ENCODE assay signal across 21 cellular contexts in the genomic region with DNA sequence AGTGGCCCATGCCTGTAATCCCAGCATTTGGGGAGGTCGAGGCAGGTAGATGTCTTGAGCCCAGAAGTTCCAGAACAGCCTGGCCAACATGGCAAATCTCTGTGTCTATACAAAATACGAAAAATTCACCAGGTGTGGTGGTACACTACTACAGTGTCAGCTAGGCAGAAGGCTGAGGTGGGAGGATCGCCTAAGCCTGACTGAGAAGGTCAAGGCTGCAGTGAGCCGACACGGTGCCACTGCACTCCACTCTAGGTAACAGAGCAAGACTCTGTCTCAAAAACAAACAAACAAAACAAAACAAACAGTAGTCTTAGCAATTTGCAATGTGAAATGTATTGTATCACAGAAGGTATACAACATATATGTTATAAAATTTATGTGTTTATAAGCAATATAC.
"Had no signal": no experiment of that assay in that cellular context is flagged by ENCODE, and none has a peak within 500 bp of the region (broad histone marks: within the 10 kb centered on the region; RNA-seq: fewer than 3 reads in every experiment).

No MANE protein-coding gene starts in this region.

- H3K27ac ChIP-seq: HL-60, Peyer's patch, SJCRH30 had no signal

- H3K27me3 ChIP-seq: MG63, Peyer's patch, SJCRH30 had no signal

- H3K4me3 ChIP-seq: MG63, Peyer's patch, SJCRH30 had no signal

- H3K4me1 ChIP-seq: Peyer's patch had no signal

- ATAC-seq: Right ventricle myocardium inferior, SK-N-SH treated with all-trans-retinoic acid at 6 μM for 48 hours had no signal

- H3K9me3 ChIP-seq: MG63, Peyer's patch, SJCRH30 had no signal

- DNase-seq: Karpas-422, KG1, MG63, NCI-H1092 treated with DMSO at 0.1 percent for 48 hours, NCI-H1436, NCI-H187, NCI-H2029, NCI-H2081 treated with DMSO at 0.1 percent for 48 hours, NCI-H2171 treated with DMSO at 0.1 percent for 48 hours, NCI-H345, NCI-H446 treated with DMSO at 0.1 percent for 48 hours, NCI-H524, NCI-H526 treated with DMSO at 0.1 percent for 48 hours, NCI-H748 treated with DMSO at 0.1 percent for 48 hours, Peyer's patch, SHP77 treated with DMSO at 0.1 percent for 48 hours, SJCRH30, T-helper 1 cell had no signal

- H3K36me3 ChIP-seq: MG63, Peyer's patch, SJCRH30 had no signal
